Comparison of ENCODE assay signal across 8 cellular contexts in the genomic region with DNA sequence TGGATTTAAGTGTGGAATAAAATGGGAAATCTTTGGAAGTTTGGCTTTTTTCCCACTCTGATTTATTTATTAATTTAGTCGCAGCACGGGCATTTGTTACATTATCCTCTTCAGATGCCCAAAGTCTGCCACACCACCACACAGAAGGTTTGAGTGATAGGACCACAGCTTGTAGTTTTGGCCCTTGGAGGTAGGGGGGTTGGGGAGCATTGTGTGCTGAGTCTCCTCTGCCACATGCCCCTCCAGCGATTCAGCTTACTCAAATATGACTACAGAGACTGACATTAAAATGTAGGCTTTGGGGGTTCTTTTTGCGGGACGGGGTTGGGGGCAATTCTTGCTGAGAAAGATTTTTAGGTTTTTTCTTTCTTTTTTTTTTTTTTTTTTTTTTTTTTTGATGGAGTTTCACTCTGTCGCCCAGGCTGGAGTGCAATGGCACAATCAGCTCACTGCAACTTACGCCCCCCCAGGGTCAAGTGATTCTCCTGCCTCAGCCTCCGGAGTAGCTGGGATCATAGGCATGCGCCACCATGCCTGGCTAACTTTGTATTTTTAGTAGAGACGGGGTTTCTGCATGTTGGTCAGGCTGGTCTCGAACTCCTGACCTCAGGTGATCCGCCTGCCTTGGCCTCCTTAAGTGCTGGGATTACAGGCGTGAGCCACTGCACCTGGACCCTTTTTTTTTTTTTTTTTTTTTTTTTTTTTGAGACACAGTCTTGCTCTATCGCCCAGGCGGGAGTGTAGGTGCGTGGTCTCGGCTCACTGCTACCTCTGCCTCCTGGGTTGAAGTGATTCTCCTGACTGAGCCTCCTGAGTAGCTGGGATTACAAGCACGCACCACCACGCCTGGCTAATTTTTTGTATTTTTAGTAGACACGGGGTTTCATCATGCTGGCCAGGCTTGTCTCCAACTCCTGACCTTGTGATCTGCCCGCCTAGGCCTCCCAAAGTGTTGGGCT. TPM values are rescaled to one million over a fixed set of nuclear protein-coding genes. Genes with fewer than 3 reads are reported as not detected.
DNase-seq lines count a peak whose midpoint lies in the region; ATAC-seq, FAIRE-seq and TF ChIP-seq lines count a peak whose summit lies in the region.
"Not testable (repeated sequence)": the region's sequence is repeated elsewhere in the genome, so short reads cannot be mapped to it uniquely, and the experiment has no call there.

No MANE protein-coding gene starts in this region.

- TF ChIP-seq CTCF in NB4 (IDR thresholded peaks at IDR 0.05; ENCODE audit: low read depth, low read length); activated B cell treated with CpG ODN at 0.5 μM for 24 hours (IDR thresholded peaks at IDR 0.05); right atrium auricular region (IDR thresholded peaks at IDR 0.05); neural crest cell (conservative IDR thresholded peaks at IDR 0.05); suprapubic skin (IDR thresholded peaks at IDR 0.05): not testable (repeated sequence)
- TF ChIP-seq CTCF in choroid plexus epithelial cell (conservative IDR thresholded peaks at IDR 0.05; ENCODE audit: low read depth, low read length), result peak; percentile 6

- not testable (repeated sequence) for ATAC-seq in activated B cell treated with CpG ODN at 0.5 μM for 24 hours (ENCODE audit: low read depth)

- not testable (repeated sequence) for H3K9me3 Mint-ChIP-seq in CD8-positive, alpha-beta memory T cell; activated B cell treated with CpG ODN at 0.5 μM for 24 hours; neural crest cell

- WGBS in suprapubic skin, result 75% methylated on average over 21 of the region's 21 CpGs

- TF ChIP-seq POLR2A in GM12892 (IDR thresholded peaks at IDR 0.05; ENCODE audit: low read depth, low read length); NB4 (IDR thresholded peaks at IDR 0.05; ENCODE audit: extremely low read depth, insufficient read length); suprapubic skin (IDR thresholded peaks at IDR 0.05): not testable (repeated sequence)

- H3K9me3 ChIP-seq in CD8-positive, alpha-beta memory T cell (ENCODE audit: low read length); right atrium auricular region; suprapubic skin: not testable (repeated sequence)

- not testable (repeated sequence) for DNase-seq in CD8-positive, alpha-beta memory T cell; activated B cell treated with CpG ODN at 0.5 μM for 24 hours; right atrium auricular region (ENCODE audit: low spot score); neural crest cell (ENCODE audit: low read depth, low spot score)
- DNase-seq in GM12892 (ENCODE audit: insufficient read length), result peak; percentile 33
- DNase-seq in NB4 (ENCODE audit: low read depth), result peak; percentile 54
- peak; percentile 28 for DNase-seq in choroid plexus epithelial cell (ENCODE audit: low read depth)
- DNase-seq in suprapubic skin (ENCODE audit: low spot score in 2 of 2), result peak in 1 of 2 donors; percentile 59

- H3K36me3 Mint-ChIP-seq in CD8-positive, alpha-beta memory T cell, result peaks cover 0 to 25% (median 6%) of the 10 kb centered on the region in 3 donors
- H3K36me3 Mint-ChIP-seq in activated B cell treated with CpG ODN at 0.5 μM for 24 hours (ENCODE audit: low read depth) (peaks cover 35% of the 10 kb centered on the region), neural crest cell (ENCODE audit: low read depth) (peaks cover 14% of the 10 kb centered on the region)

- peak overlapping the region in 4 of 7 donors; percentile 7 to 83 (median 36) for H3K4me3 Mint-ChIP-seq in CD8-positive, alpha-beta memory T cell
- H3K4me3 Mint-ChIP-seq in activated B cell treated with CpG ODN at 0.5 μM for 24 hours (peak overlapping the region; percentile 87), neural crest cell (peak overlapping the region; percentile 97)

- FAIRE-seq in GM12892 (lab: Jason Lieb, UNC), result not testable (repeated sequence)

- not testable (repeated sequence) for H3K36me3 ChIP-seq in CD8-positive, alpha-beta memory T cell (ENCODE audit: insufficient read depth, low read length); right atrium auricular region
- H3K36me3 ChIP-seq in suprapubic skin, result peaks cover 17% of the 10 kb centered on the region

- H3K27ac Mint-ChIP-seq in CD8-positive, alpha-beta memory T cell, result peak overlapping the region in 6 of 8 donors; percentile 17 to 95 (median 63)
- H3K27ac Mint-ChIP-seq in activated B cell treated with CpG ODN at 0.5 μM for 24 hours, result peak overlapping the region; percentile 97
- not testable (repeated sequence) for H3K27ac Mint-ChIP-seq in neural crest cell (ENCODE audit: unreplicated experiment)

- H3K27me3 Mint-ChIP-seq in CD8-positive, alpha-beta memory T cell; activated B cell treated with CpG ODN at 0.5 μM for 24 hours; neural crest cell (ENCODE audit: low read depth): not testable (repeated sequence)

- H3K27me3 ChIP-seq in CD8-positive, alpha-beta memory T cell (ENCODE audit: insufficient read depth, low read length, poor library complexity, severe bottlenecking); right atrium auricular region; suprapubic skin: not testable (repeated sequence)

- POLR2A ChIA-PET in CD8-positive, alpha-beta memory T cell (lab: Charles Lee), result interaction anchor here (0.5 to 0.6 kb wide), 2 partner anchors 9 to 1096 kb away, joined by 3 to 4 read pairs; no protein-coding TSS in a partner anchor
- POLR2A ChIA-PET in activated B cell treated with CpG ODN at 0.5 μM for 24 hours (lab: Charles Lee), result interaction anchor here (0.6 to 3.5 kb wide), 10 partner anchors 8 to 431 kb away, joined by 3 to 30 read pairs (median 8); no protein-coding TSS in a partner anchor

- not testable (repeated sequence) for H3K4me3 ChIP-seq in CD8-positive, alpha-beta memory T cell (ENCODE audit: low read length); choroid plexus epithelial cell (ENCODE audit: low read depth, low read length); right atrium auricular region; suprapubic skin
- peak overlapping the region; percentile 90 for H3K4me3 ChIP-seq in NB4 (ENCODE audit: low read depth, low read length)

- peaks cover 49 to 71% (median 67%) of the 10 kb centered on the region in 3 donors for H3K4me1 Mint-ChIP-seq in CD8-positive, alpha-beta memory T cell
- peaks cover 79% of the 10 kb centered on the region for H3K4me1 Mint-ChIP-seq in activated B cell treated with CpG ODN at 0.5 μM for 24 hours
- H3K4me1 Mint-ChIP-seq in neural crest cell, result peaks cover 45% of the 10 kb centered on the region

- H3K4me1 ChIP-seq in CD8-positive, alpha-beta memory T cell (ENCODE audit: insufficient read depth, low read length), result peaks cover 29% of the 10 kb centered on the region
- H3K4me1 ChIP-seq in right atrium auricular region (peaks cover 0 to 59% of the 10 kb centered on the region in 2 donors), suprapubic skin (peaks cover 60% of the 10 kb centered on the region)

- intact Hi-C loops in activated B cell treated with CpG ODN at 0.5 μM for 24 hours (cut with micrococcal nuclease), result loop anchor here (1.0 to 2.0 kb wide), 3 partner anchors 12 to 446 kb away; no protein-coding TSS in a partner anchor

- H3K27ac ChIP-seq in CD8-positive, alpha-beta memory T cell (ENCODE audit: low read depth, low read length), result not testable (repeated sequence)
- peak overlapping the region; percentile 79 to 85 for H3K27ac ChIP-seq in right atrium auricular region
- peak overlapping the region; percentile 100 for H3K27ac ChIP-seq in suprapubic skin

- TF ChIP-seq EP300 in suprapubic skin (IDR thresholded peaks at IDR 0.05), result not testable (repeated sequence)

- CTCF ChIA-PET in CD8-positive, alpha-beta memory T cell (lab: Charles Lee), result interaction anchor here (0.6 to 1.8 kb wide), 2 partner anchors 9 to 63 kb away, joined by 3 to 4 read pairs; no protein-coding TSS in a partner anchor
- CTCF ChIA-PET in activated B cell treated with CpG ODN at 0.5 μM for 24 hours (lab: Charles Lee), result interaction anchor here (1.9 kb wide), 1 partner anchor 9 kb away, joined by 7 read pairs; no protein-coding TSS in a partner anchor

RNA-seq across cellular contexts. Expression of gene GTF2I, which starts 4.6 kb away (rescaled TPM):
- 100 to 1,000 TPM; 176 TPM for total RNA-seq in CD8-positive, alpha-beta memory T cell
- polyA plus RNA-seq in CD8-positive, alpha-beta memory T cell, result 71.3 TPM
- 103 TPM for polyA plus RNA-seq in GM12892 (2012; ENCODE audit: missing spikeins)
- 266 and 299 TPM in 2 replicates for total RNA-seq in activated B cell treated with CpG ODN at 0.5 μM for 24 hours
- total RNA-seq in right atrium auricular region, result 100 to 1,000 TPM in 1 of 2 donors, 10 to 100 TPM in 1; 74.3 to 107 TPM
- total RNA-seq in neural crest cell, result 381 and 396 TPM in 2 replicates
- total RNA-seq in suprapubic skin, result 100 to 1,000 TPM; 142 to 376 (median 172) TPM

Comparison
In these comparisons a context has a peak if more than half of its experiments do, and no peak if none do; other contexts are left out.
1. H3K4me3 Mint-ChIP-seq: peak in every context shown above with its lines; median percentile 97 in neural crest cell; 87 in activated B cell treated with CpG ODN at 0.5 μM for 24 hours; 36 in CD8-positive, alpha-beta memory T cell.